Comparison of ENCODE assay signal across 21 cellular contexts in the genomic region with DNA sequence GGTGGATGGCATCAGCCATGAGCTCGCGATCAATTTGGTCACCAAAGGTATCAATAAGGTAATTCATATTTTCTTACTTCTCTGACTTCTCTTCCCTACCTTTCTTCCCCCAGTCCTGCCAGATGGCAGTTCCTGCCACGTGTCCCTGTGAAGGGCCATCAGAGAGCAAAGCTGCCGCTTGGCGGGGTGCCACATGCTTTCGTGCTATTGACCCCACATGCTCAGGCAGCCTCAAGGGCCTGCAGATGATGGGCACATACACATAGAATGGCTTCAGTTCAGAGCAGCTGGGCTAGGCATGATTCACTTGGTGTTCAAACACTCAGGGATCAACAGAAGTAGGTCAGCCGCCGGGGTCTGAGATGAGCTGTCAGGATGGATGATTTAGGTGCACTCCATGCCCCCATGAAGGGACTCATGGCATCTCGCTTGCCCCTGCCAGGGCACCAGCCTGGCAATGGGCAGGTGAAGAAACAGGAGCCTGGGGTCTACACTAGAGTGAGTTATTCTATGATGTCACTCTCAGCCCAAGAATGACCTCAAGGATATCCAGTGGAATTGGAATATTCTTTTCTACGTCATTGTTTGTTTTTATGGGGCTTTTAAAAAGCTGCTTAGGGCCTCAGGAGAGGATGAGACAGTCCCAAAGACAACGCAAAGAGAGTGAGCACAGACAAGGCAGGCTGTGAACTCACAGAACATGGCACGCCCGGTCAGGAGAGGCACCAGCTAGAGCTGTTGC. TPM values are rescaled to one million over a fixed set of nuclear protein-coding genes. Genes with fewer than 3 reads are reported as not detected.
DNase-seq lines count a peak whose midpoint lies in the region; ATAC-seq and TF ChIP-seq lines count a peak whose summit lies in the region.
"Had no signal": no experiment of that assay in that cellular context is flagged by ENCODE, and none has a peak within 500 bp of the region (broad histone marks: within the 10 kb centered on the region; RNA-seq: fewer than 3 reads in every experiment).

No MANE protein-coding gene starts in this region.

- POLR2A ChIA-PET in WTC11 (lab: Charles Lee): no interaction called here

- no peak overlapping the region for H3K4me3 Mint-ChIP-seq in WTC11
- no peak overlapping the region for H3K4me3 Mint-ChIP-seq in activated naive CD8-positive, alpha-beta T cell treated with anti-CD3 and anti-CD28 coated beads for 36 hours
- H3K4me3 Mint-ChIP-seq: activated CD8-positive, alpha-beta T cell treated with anti-CD3 and anti-CD28 coated beads, Interleukin-2, amount 10 ng/mL, durations not matched to agents 7 days and 5 days; naive B cell had no signal

- DNase-seq in BE2C: peak; percentile 35
- peak; percentile 7 for DNase-seq in HT1080 (ENCODE audit: low read depth)
- peak; percentile 88 for DNase-seq in NCI-H2196 (lab: John Stamatoyannopoulos, UW; ENCODE audit: unreplicated experiment)
- DNase-seq in WTC11 (ENCODE audit: low spot score): no peak
- DNase-seq in NK-92 treated with Interleukin-12 subunit alpha and Interleukin-12 subunit beta, amount 100 ng/mL, for 24 hours (lab: John Stamatoyannopoulos, UW): no peak
- DNase-seq in HUDEP-2 (lab: John Stamatoyannopoulos, UW; ENCODE audit: unreplicated experiment in 76 of 76): no peak
- no peak for DNase-seq in activated naive CD8-positive, alpha-beta T cell treated with anti-CD3 and anti-CD28 coated beads for 36 hours
- no peak for DNase-seq in GF-D8 (lab: John Stamatoyannopoulos, UW)
- DNase-seq: activated CD8-positive, alpha-beta T cell treated with anti-CD3 and anti-CD28 coated beads, Interleukin-2, amount 10 ng/mL, durations not matched to agents 7 days and 5 days; amniotic stem cell; COR-L47; foreskin fibroblast; left colon; naive B cell; NCI-H2081; PC-9; spleen; stimulated activated naive CD4-positive, alpha-beta T cell treated with Interleukin-2 at 50 U/mL for 16 hours had no signal

- TF ChIP-seq CTCF in BE2C (IDR thresholded peaks at IDR 0.05; ENCODE audit: low read depth, low read length): no peak
- no peak for TF ChIP-seq CTCF in WTC11 (IDR thresholded peaks at IDR 0.05)

- peaks cover 18% of the 10 kb centered on the region for H3K27me3 ChIP-seq in BE2C

- CTCF ChIA-PET in WTC11 (lab: Charles Lee): interaction anchor here (1.5 kb wide), 1 partner anchor 43 kb away, joined by 3 read pairs; no protein-coding TSS in a partner anchor

- H3K4me1 Mint-ChIP-seq in WTC11: peaks cover under 1% of the 10 kb centered on the region; the same call in 1 of the 2 replicates
- no peaks in the 10 kb centered on the region for H3K4me1 Mint-ChIP-seq in activated naive CD8-positive, alpha-beta T cell treated with anti-CD3 and anti-CD28 coated beads for 36 hours

- no peak overlapping the region for H3K27ac Mint-ChIP-seq in WTC11
- H3K27ac Mint-ChIP-seq in activated naive CD8-positive, alpha-beta T cell treated with anti-CD3 and anti-CD28 coated beads for 36 hours: no peak overlapping the region
- H3K27ac Mint-ChIP-seq: activated CD8-positive, alpha-beta T cell treated with anti-CD3 and anti-CD28 coated beads, Interleukin-2, amount 10 ng/mL, durations not matched to agents 7 days and 5 days had no signal

- H3K4me1 ChIP-seq in BE2C: no peaks in the 10 kb centered on the region
- H3K4me1 ChIP-seq: spleen had no signal

- no peaks in the 10 kb centered on the region for H3K36me3 ChIP-seq in BE2C
- H3K36me3 ChIP-seq: spleen had no signal

- no peaks in the 10 kb centered on the region; the same call in 1 of the 2 replicates for H3K27me3 Mint-ChIP-seq in WTC11 (ENCODE audit: low read depth)
- peaks cover 18% of the 10 kb centered on the region for H3K27me3 Mint-ChIP-seq in activated naive CD8-positive, alpha-beta T cell treated with anti-CD3 and anti-CD28 coated beads for 36 hours

- H3K9me3 Mint-ChIP-seq in WTC11: 0 out of 2 replicates have a peak, but pooled peaks cover 3% of the 10 kb centered on the region
- no peaks in the 10 kb centered on the region for H3K9me3 Mint-ChIP-seq in activated naive CD8-positive, alpha-beta T cell treated with anti-CD3 and anti-CD28 coated beads for 36 hours
- H3K9me3 Mint-ChIP-seq: naive B cell had no signal

- H3K36me3 Mint-ChIP-seq in WTC11: no peaks in the 10 kb centered on the region
- no peaks in the 10 kb centered on the region for H3K36me3 Mint-ChIP-seq in activated naive CD8-positive, alpha-beta T cell treated with anti-CD3 and anti-CD28 coated beads for 36 hours

- no peak overlapping the region for H3K4me3 ChIP-seq in BE2C (ENCODE audit: low read depth, low read length)
- H3K4me3 ChIP-seq: PC-9, spleen had no signal

- ATAC-seq in WTC11: no peak
- ATAC-seq: activated CD8-positive, alpha-beta T cell treated with anti-CD3 and anti-CD28 coated beads, Interleukin-2, amount 10 ng/mL, durations not matched to agents 7 days and 5 days; HCT116; left colon had no signal

- no peaks in the 10 kb centered on the region for H3K9me3 ChIP-seq in BE2C
- H3K9me3 ChIP-seq: spleen had no signal

TF ChIP-seq in WTC11, 78 proteins besides CTCF, POLR2A, EP300 and RAD21:
- 0 out of 2 replicates have a peak, but pooled peaks have one; percentile 41 for TF ChIP-seq GABPB1 (CRISPR knock-in tag; IDR thresholded peaks at IDR 0.05)
- no peak for TF ChIP-seq TP53 (CRISPR knock-in tag; IDR thresholded peaks at IDR 0.05)
- no peak for TF ChIP-seq ZNF138 (CRISPR knock-in tag; conservative IDR thresholded peaks at IDR 0.05)
- TF ChIP-seq, protein P1, sequence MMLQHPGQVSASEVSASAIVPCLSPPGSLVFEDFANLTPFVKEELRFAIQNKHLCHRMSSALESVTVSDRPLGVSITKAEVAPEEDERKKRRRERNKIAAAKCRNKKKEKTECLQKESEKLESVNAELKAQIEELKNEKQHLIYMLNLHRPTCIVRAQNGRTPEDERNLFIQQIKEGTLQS (CRISPR knock-in tag; conservative IDR thresholded peaks at IDR 0.05): no peak
TF ChIP-seq in WTC11: peak in this region for 1.

RNA-seq across cellular contexts. Expression of a gene that starts 25.5 kb away (rescaled TPM):
- polyA plus RNA-seq in BE2C (2012; ENCODE audit: insufficient read depth, insufficient read length, low read depth): not detected
- not detected in 2 replicates for total RNA-seq in HT1080 (2014; rRNA removed; shearing (Covaris generic))
- not detected in 2 replicates for polyA plus RNA-seq in HT1080 (2015; cell fraction: cytosol; rRNA removed)
- polyA plus RNA-seq in HT1080 (2015; cell fraction: nucleus; rRNA removed): not detected in 2 replicates
- total RNA-seq in WTC11 (2021): not detected in 3 replicates
- total RNA-seq in activated naive CD8-positive, alpha-beta T cell treated with anti-CD3 and anti-CD28 coated beads for 36 hours: not detected
- total RNA-seq: activated CD8-positive, alpha-beta T cell treated with anti-CD3 and anti-CD28 coated beads, Interleukin-2, amount 10 ng/mL, durations not matched to agents 7 days and 5 days; left colon; PC-9; spleen; ureter had no signal
- polyA plus RNA-seq: AG04450, spleen had no signal

RNA-seq across cellular contexts. Expression of a gene that starts 43.2 kb away (rescaled TPM):
- polyA plus RNA-seq in BE2C (2012; ENCODE audit: insufficient read depth, insufficient read length, low read depth): 18.2 TPM
- total RNA-seq in HT1080 (2014; rRNA removed; shearing (Covaris generic)): 91.4 and 106 TPM in 2 replicates
- polyA plus RNA-seq in HT1080 (2015; cell fraction: cytosol; rRNA removed): 35.4 and 36.3 TPM in 2 replicates
- polyA plus RNA-seq in HT1080 (2015; cell fraction: nucleus; rRNA removed): 292 and 317 TPM in 2 replicates
- 161 to 171 TPM (median 162 TPM) in 3 replicates for total RNA-seq in WTC11 (2021)
- 10 to 100 TPM; 24.0 to 26.5 TPM for total RNA-seq in activated naive CD8-positive, alpha-beta T cell treated with anti-CD3 and anti-CD28 coated beads for 36 hours

Comparison
In these comparisons a context has a peak if more than half of its experiments do, and no peak if none do; other contexts are left out.
1. DNase-seq: peak in BE2C (single experiment), HT1080 (single experiment) and NCI-H2196 (single experiment); none in WTC11 (single experiment), NK-92 treated with Interleukin-12 subunit alpha and Interleukin-12 subunit beta, amount 100 ng/mL, for 24 hours (single experiment), HUDEP-2 (0 of 76), activated naive CD8-positive, alpha-beta T cell treated with anti-CD3 and anti-CD28 coated beads for 36 hours (single experiment) and GF-D8 (single experiment).